In the genomic region with DNA sequence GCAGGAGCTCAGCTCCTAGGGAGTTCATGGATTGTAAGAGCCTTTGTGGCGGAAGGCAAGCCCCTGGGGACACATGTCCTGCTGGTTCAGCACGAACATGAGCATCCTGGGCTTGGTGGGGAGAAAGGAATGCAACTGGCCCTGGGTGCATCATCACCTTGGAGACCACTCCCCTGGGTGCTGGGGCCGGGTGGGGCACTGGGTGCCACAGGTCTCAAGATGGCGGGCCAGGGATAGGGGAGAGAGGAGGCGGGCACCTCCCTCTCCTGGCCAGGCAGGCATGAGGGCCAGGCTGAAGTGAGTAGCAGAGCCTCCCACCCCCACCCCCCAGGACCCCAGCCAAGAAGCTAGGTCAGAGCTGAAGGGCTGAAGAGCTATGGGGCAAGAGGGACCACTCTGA, we compare ENCODE assay signal across 8 cellular contexts. TPM values are rescaled to one million over a fixed set of nuclear protein-coding genes. Genes with fewer than 3 reads are reported as not detected.
DNase-seq lines count a peak whose midpoint lies in the region; ATAC-seq and TF ChIP-seq lines count a peak whose summit lies in the region.

No MANE protein-coding gene starts in this region.

- DNase-seq in CD4-positive, CD25-positive, alpha-beta regulatory T cell = no peak
- DNase-seq in NT2/D1 (ENCODE audit: low read depth, low spot score) (no peak), epithelial cell of esophagus (ENCODE audit: low read depth) (no peak), osteocyte (ENCODE audit: extremely low spot score, unreplicated experiment) (no peak)
- DNase-seq in activated CD4-positive, alpha-beta T cell treated with anti-CD3 and anti-CD28 coated beads, Interleukin-2, amount 50 U/mL, for 48 hours = no peak

- H3K4me1 Mint-ChIP-seq in CD4-positive, CD25-positive, alpha-beta regulatory T cell = peaks cover 0 to 47% (median 14%) of the 10 kb centered on the region in 4 donors
- H3K4me1 Mint-ChIP-seq in osteocyte (ENCODE audit: unreplicated experiment) = peaks cover 30% of the 10 kb centered on the region

- no peaks in the 10 kb centered on the region for H3K9me3 ChIP-seq in CD4-positive, CD25-positive, alpha-beta regulatory T cell (ENCODE audit: control insufficient read depth in 2 of 2, low read length in 2 of 2)
- H3K9me3 ChIP-seq in NT2/D1 (ENCODE audit: insufficient read depth, low read length) = no peaks in the 10 kb centered on the region

- no peak for ATAC-seq in CD4-positive, CD25-positive, alpha-beta regulatory T cell (ENCODE audit: low read depth in 2 of 2)
- ATAC-seq in GM18873 (IDR thresholded peaks at IDR 0.05; ENCODE audit: low FRiP score, unreplicated experiment) (no peak), HG02678 (IDR thresholded peaks at IDR 0.05; ENCODE audit: unreplicated experiment) (no peak), GM19467 (IDR thresholded peaks at IDR 0.05; ENCODE audit: unreplicated experiment) (no peak)

- no peak overlapping the region for H3K27ac ChIP-seq in CD4-positive, CD25-positive, alpha-beta regulatory T cell (ENCODE audit: insufficient read depth, low read length, poor library complexity, severe bottlenecking)

- peak overlapping the region; percentile 82 to 88 (median 86) for H3K4me3 Mint-ChIP-seq in CD4-positive, CD25-positive, alpha-beta regulatory T cell
- H3K4me3 Mint-ChIP-seq in osteocyte (ENCODE audit: unreplicated experiment) = peak overlapping the region; percentile 78

- H3K27me3 ChIP-seq in CD4-positive, CD25-positive, alpha-beta regulatory T cell (ENCODE audit: control insufficient read depth, insufficient read depth, low read length) = no peaks in the 10 kb centered on the region
- no peaks in the 10 kb centered on the region for H3K27me3 ChIP-seq in NT2/D1 (ENCODE audit: insufficient read depth, insufficient read length)

- H3K27me3 Mint-ChIP-seq in CD4-positive, CD25-positive, alpha-beta regulatory T cell = no peaks in the 10 kb centered on the region
- H3K27me3 Mint-ChIP-seq in osteocyte (ENCODE audit: unreplicated experiment) = no peaks in the 10 kb centered on the region

- H3K36me3 Mint-ChIP-seq in CD4-positive, CD25-positive, alpha-beta regulatory T cell = no peaks in the 10 kb centered on the region
- H3K36me3 Mint-ChIP-seq in osteocyte (ENCODE audit: unreplicated experiment) = no peaks in the 10 kb centered on the region

- H3K9ac ChIP-seq in NT2/D1 (ENCODE audit: insufficient read length, low read depth) = peak overlapping the region; percentile 84

- H3K9me3 Mint-ChIP-seq in CD4-positive, CD25-positive, alpha-beta regulatory T cell = no peaks in the 10 kb centered on the region
- no peaks in the 10 kb centered on the region for H3K9me3 Mint-ChIP-seq in osteocyte (ENCODE audit: unreplicated experiment)

- TF ChIP-seq CTCF in epithelial cell of esophagus (IDR thresholded peaks at IDR 0.05; ENCODE audit: insufficient read depth, low read depth, low read length, missing control alignments) = no peak
- TF ChIP-seq CTCF in osteocyte (IDR thresholded peaks at IDR 0.05) = no peak

- peaks cover 22% of the 10 kb centered on the region for H3K4me1 ChIP-seq in CD4-positive, CD25-positive, alpha-beta regulatory T cell (ENCODE audit: control insufficient read depth, insufficient read depth, low read length, poor library complexity, severe bottlenecking)
- H3K4me1 ChIP-seq in NT2/D1 (ENCODE audit: insufficient read depth, insufficient read length) = peaks cover 52% of the 10 kb centered on the region

- no peaks in the 10 kb centered on the region for H3K36me3 ChIP-seq in CD4-positive, CD25-positive, alpha-beta regulatory T cell (ENCODE audit: control insufficient read depth, insufficient read depth, low read length)
- peaks cover 40% of the 10 kb centered on the region for H3K36me3 ChIP-seq in NT2/D1 (ENCODE audit: insufficient read depth, insufficient read length, low read length)

- H3K4me3 ChIP-seq in CD4-positive, CD25-positive, alpha-beta regulatory T cell (ENCODE audit: low read depth, low read length) = peak overlapping the region; percentile 59
- H3K4me3 ChIP-seq in NT2/D1 (ENCODE audit: insufficient read length, low read depth) (peak overlapping the region; percentile 68), epithelial cell of esophagus (ENCODE audit: low read length) (peak overlapping the region; percentile 63)

- H3K27ac Mint-ChIP-seq in CD4-positive, CD25-positive, alpha-beta regulatory T cell = peak overlapping the region; percentile 56 to 77 (median 65)
- H3K27ac Mint-ChIP-seq in osteocyte (ENCODE audit: unreplicated experiment) = peak overlapping the region; percentile 63

RNA-seq across cellular contexts. Expression of gene PCBP4, which starts 0.8 kb away (rescaled TPM):
- 24.6 TPM for total RNA-seq in CD4-positive, CD25-positive, alpha-beta regulatory T cell
- polyA plus RNA-seq in CD4-positive, CD25-positive, alpha-beta regulatory T cell = 10 to 100 TPM in 3 of 4 donors, 1 to 10 TPM in 1; 9.6 to 19.4 (median 12.9) TPM
- 47.5 and 50.8 TPM in 2 replicates for total RNA-seq in osteocyte

RNA-seq across cellular contexts. Expression of gene ABHD14B, which starts 7.4 kb away (rescaled TPM):
- 45.1 TPM for total RNA-seq in CD4-positive, CD25-positive, alpha-beta regulatory T cell
- 10 to 100 TPM; 60.3 to 86.1 (median 78.8) TPM for polyA plus RNA-seq in CD4-positive, CD25-positive, alpha-beta regulatory T cell
- total RNA-seq in osteocyte = 42.7 and 45.2 TPM in 2 replicates

RNA-seq across cellular contexts. Expression of gene ABHD14A, which starts 8.4 kb away (rescaled TPM):
- total RNA-seq in CD4-positive, CD25-positive, alpha-beta regulatory T cell = 12.7 TPM
- polyA plus RNA-seq in CD4-positive, CD25-positive, alpha-beta regulatory T cell = 100 to 1,000 TPM in 2 of 4 donors, 10 to 100 TPM in 2; 91.0 to 137 (median 105) TPM
- total RNA-seq in osteocyte = 12.2 and 14.6 TPM in 2 replicates

RNA-seq across cellular contexts. Expression of gene GPR62, which starts 11.3 kb away (rescaled TPM):
- not detected for total RNA-seq in CD4-positive, CD25-positive, alpha-beta regulatory T cell
- under 1 TPM in 1 of 4 donors, not detected in 3; 0.22 TPM for polyA plus RNA-seq in CD4-positive, CD25-positive, alpha-beta regulatory T cell
- not detected in 2 replicates for total RNA-seq in osteocyte

RNA-seq across cellular contexts. Expression of gene ACY1, which starts 16.8 kb away (rescaled TPM):
- 6.7 TPM for total RNA-seq in CD4-positive, CD25-positive, alpha-beta regulatory T cell
- 10 to 100 TPM in 3 of 4 donors, 1 to 10 TPM in 1; 6.4 to 14.7 (median 11.3) TPM for polyA plus RNA-seq in CD4-positive, CD25-positive, alpha-beta regulatory T cell
- total RNA-seq in osteocyte = 31.0 and 40.1 TPM in 2 replicates
